In the genomic region with DNA sequence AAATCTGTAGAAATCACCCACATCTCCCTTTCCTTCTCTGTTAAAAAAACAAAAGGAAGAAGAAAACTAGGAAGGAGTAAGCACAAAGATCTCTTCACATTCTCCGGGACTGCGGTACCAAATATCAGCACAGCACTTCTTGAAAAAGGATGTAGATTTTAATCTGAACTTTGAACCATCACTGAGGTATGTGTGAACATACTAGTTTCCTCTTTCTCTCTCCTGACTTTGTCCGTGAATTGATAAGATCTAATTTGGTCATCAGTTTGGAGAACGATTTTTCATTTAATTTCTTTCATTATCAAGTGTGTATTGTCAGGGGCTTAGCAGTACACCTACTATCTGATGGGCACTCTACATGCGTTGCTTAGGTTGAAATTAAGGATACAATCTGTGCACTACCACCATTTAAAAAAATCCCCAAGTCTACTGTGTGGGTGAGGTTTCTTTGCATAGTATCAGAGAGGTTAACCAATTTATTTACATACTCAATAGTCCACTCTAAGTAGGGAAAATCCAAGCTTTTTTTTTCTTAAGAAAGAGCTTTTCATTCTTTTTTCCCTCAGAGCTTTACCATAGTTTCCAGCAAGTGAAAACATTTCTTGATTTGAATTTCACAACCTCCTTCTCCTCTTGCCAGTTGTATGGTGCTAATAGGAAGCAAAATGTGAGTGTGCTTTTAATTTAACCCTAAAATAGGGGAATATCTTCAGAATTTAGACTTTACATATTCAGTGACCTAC, we compare ENCODE assay signal across 12 cellular contexts.
A peak's percentile ranks its signal among the peaks of the same experiment; 100 is the strongest.
DNase-seq lines count a peak whose midpoint lies in the region; ATAC-seq and TF ChIP-seq lines count a peak whose summit lies in the region.
"Had no signal": no experiment of that assay in that cellular context is flagged by ENCODE, and none has a peak within 500 bp of the region (broad histone marks: within the 10 kb centered on the region; RNA-seq: fewer than 3 reads in every experiment).

No MANE protein-coding gene starts in this region.

- H3K79me2 ChIP-seq in MM.1S (ENCODE audit: low read length), result no peaks in the 10 kb centered on the region

- CTCF ChIA-PET in activated B cell treated with CpG ODN at 0.5 μM for 24 hours (lab: Charles Lee), result interaction anchor here (1.6 to 1.8 kb wide), 3 partner anchors 11 to 63 kb away, joined by 4 to 14 read pairs (median 10); no protein-coding TSS in a partner anchor

- H3K27me3 Mint-ChIP-seq in activated B cell treated with CpG ODN at 0.5 μM for 24 hours, result no peaks in the 10 kb centered on the region

- peaks cover 46% of the 10 kb centered on the region for H3K4me1 Mint-ChIP-seq in activated B cell treated with CpG ODN at 0.5 μM for 24 hours

- no peak for TF ChIP-seq POLR2A in transverse colon (IDR thresholded peaks at IDR 0.05)

- TF ChIP-seq CTCF in activated B cell treated with CpG ODN at 0.5 μM for 24 hours (IDR thresholded peaks at IDR 0.05) (no peak), MM.1S (IDR thresholded peaks at IDR 0.05; ENCODE audit: low read length) (no peak), upper lobe of right lung (IDR thresholded peaks at IDR 0.05) (no peak), transverse colon (IDR thresholded peaks at IDR 0.05) (no peak)

- H3K9ac ChIP-seq in MM.1S (ENCODE audit: low read length), result no peak overlapping the region
- H3K9ac ChIP-seq: GM23248 had no signal

- 52 to 57% methylated on average over 5 of the region's 5 CpGs for WGBS in transverse colon (ENCODE audit: low coverage in 1 of 2), 2 donors

- H3K4me2 ChIP-seq in MM.1S (ENCODE audit: low read depth, low read length), result no peak overlapping the region

- H3K9me3 Mint-ChIP-seq in activated B cell treated with CpG ODN at 0.5 μM for 24 hours, result no peaks in the 10 kb centered on the region
- H3K9me3 Mint-ChIP-seq: endodermal cell had no signal

- no peaks in the 10 kb centered on the region for H3F3A ChIP-seq in MM.1S (ENCODE audit: insufficient read depth, low read length)

- peaks cover 2% of the 10 kb centered on the region for H3K36me3 Mint-ChIP-seq in activated B cell treated with CpG ODN at 0.5 μM for 24 hours (ENCODE audit: low read depth)

- no peak overlapping the region for H3K27ac ChIP-seq in MM.1S (ENCODE audit: low read length)
- H3K27ac ChIP-seq in upper lobe of right lung, result no peak overlapping the region
- H3K27ac ChIP-seq in transverse colon, result peak overlapping the region in 1 of 4 donors; percentile 10
- H3K27ac ChIP-seq: GM23248 had no signal

- ATAC-seq in GM18498 (IDR thresholded peaks at IDR 0.05; ENCODE audit: unreplicated experiment) (peak; percentile 79), GM19438 (IDR thresholded peaks at IDR 0.05; ENCODE audit: low read depth, unreplicated experiment) (peak; percentile 55), HG03025 (IDR thresholded peaks at IDR 0.05; ENCODE audit: low FRiP score, unreplicated experiment) (peak; percentile 86), activated B cell treated with CpG ODN at 0.5 μM for 24 hours (ENCODE audit: low read depth) (peak; percentile 78), upper lobe of right lung (no peak)
- ATAC-seq: right cardiac atrium had no signal

- no peak overlapping the region for H3K4me3 ChIP-seq in MM.1S (ENCODE audit: low read length)
- no peak overlapping the region for H3K4me3 ChIP-seq in upper lobe of right lung
- no peak overlapping the region for H3K4me3 ChIP-seq in transverse colon
- H3K4me3 ChIP-seq: GM23248 had no signal

- POLR2A ChIA-PET in activated B cell treated with CpG ODN at 0.5 μM for 24 hours (lab: Charles Lee), result interaction anchor here (0.6 to 4.9 kb wide), 9 partner anchors 10 to 600 kb away, joined by 3 to 67 read pairs (median 7); no protein-coding TSS in a partner anchor

- H3K9me3 ChIP-seq in MM.1S (replicated peaks; ENCODE audit: insufficient read depth, low read length) (no peaks in the 10 kb centered on the region), upper lobe of right lung (no peaks in the 10 kb centered on the region), transverse colon (no peaks in the 10 kb centered on the region)

- no peaks in the 10 kb centered on the region for H4K20me1 ChIP-seq in MM.1S (ENCODE audit: insufficient read depth, low read length)

- no peaks in the 10 kb centered on the region for H3K9me2 ChIP-seq in MM.1S (replicated peaks; ENCODE audit: insufficient read depth, low read length)

- intact Hi-C loops in activated B cell treated with CpG ODN at 0.5 μM for 24 hours (cut with micrococcal nuclease) (loop anchor here (1.0 to 5.0 kb wide), 7 partner anchors 11 to 470 kb away; partner anchors contain the start of gene RMND1), upper lobe of right lung (cut with DNase I) (no loop called here), transverse colon (cut with DNase I; ENCODE audit: low total_unique reads) (no loop called here)

- H3K27me3 ChIP-seq in MM.1S (replicated peaks; ENCODE audit: insufficient read depth, low read length) (no peaks in the 10 kb centered on the region), upper lobe of right lung (no peaks in the 10 kb centered on the region), transverse colon (no peaks in the 10 kb centered on the region)

- H3K36me3 ChIP-seq in MM.1S (replicated peaks; ENCODE audit: insufficient read depth, low read length) (no peaks in the 10 kb centered on the region), upper lobe of right lung (no peaks in the 10 kb centered on the region), transverse colon (no peaks in the 10 kb centered on the region)

- H3K4me1 ChIP-seq in MM.1S (ENCODE audit: low read length) (peaks cover 15% of the 10 kb centered on the region), upper lobe of right lung (peaks cover 17% of the 10 kb centered on the region), transverse colon (no peaks in the 10 kb centered on the region)

- peak overlapping the region; percentile 95 for H3K27ac Mint-ChIP-seq in activated B cell treated with CpG ODN at 0.5 μM for 24 hours
- H3K27ac Mint-ChIP-seq: endodermal cell had no signal

- H3K4me3 Mint-ChIP-seq in activated B cell treated with CpG ODN at 0.5 μM for 24 hours, result peak overlapping the region; percentile 64
- H3K4me3 Mint-ChIP-seq: endodermal cell had no signal

- in situ Hi-C loops in transverse colon (cut with MboI; ENCODE audit: low pct_ligation_motif_present in 1 of 4, low pct_unique_long_range_greater_than_20kb in 1 of 4, low sequenced_read_pairs in 3 of 4), result no loop called here

- no peak for DNase-seq in activated B cell treated with CpG ODN at 0.5 μM for 24 hours
- DNase-seq in MM.1S, result no peak
- no peak for DNase-seq in dedifferentiated amniotic fluid mesenchymal stem cell (ENCODE audit: extremely low spot score)
- DNase-seq in upper lobe of right lung, result no peak
- DNase-seq in transverse colon, result no peak
- DNase-seq: endodermal cell, GM23248, NCI-H1092 treated with DMSO at 0.1 percent for 48 hours, right cardiac atrium had no signal

- TF ChIP-seq EP300 in transverse colon (IDR thresholded peaks at IDR 0.05; ENCODE audit: low read depth), result no peak

- H2AFZ ChIP-seq in MM.1S (ENCODE audit: low read length), result no peak overlapping the region
- H2AFZ ChIP-seq: GM23248 had no signal
